ENCODE assay signal across 8 cellular contexts in genomic region chr19:11242864-11243797, GRCh38. TPM values are rescaled to one million over a fixed set of nuclear protein-coding genes. Genes with fewer than 3 reads are reported as not detected.
DNase-seq lines count a peak whose midpoint lies in the region; ATAC-seq and TF ChIP-seq lines count a peak whose summit lies in the region.

No MANE protein-coding gene starts in this region.

- no peaks in the 10 kb centered on the region for H3K27me3 Mint-ChIP-seq in Caco-2 (ENCODE audit: insufficient read depth, unreplicated experiment)
- H3K27me3 Mint-ChIP-seq in naive thymus-derived CD4-positive, alpha-beta T cell, result peaks cover 0 to 29% (median 6%) of the 10 kb centered on the region in 5 donors

- POLR2A ChIA-PET in Caco-2 (lab: Charles Lee), result interaction anchor here (0.7 kb wide), 1 partner anchor 41 kb away, joined by 9 read pairs; no protein-coding TSS in a partner anchor
- POLR2A ChIA-PET in naive thymus-derived CD4-positive, alpha-beta T cell (lab: Charles Lee), result interaction anchor here (0.5 kb wide), 1 partner anchor 13 kb away, joined by 3 read pairs; no protein-coding TSS in a partner anchor

- CTCF ChIA-PET in Caco-2 (lab: Charles Lee), result interaction anchor here (0.6 to 0.7 kb wide), 4 partner anchors 13 to 302 kb away, joined by 3 to 9 read pairs (median 3); no protein-coding TSS in a partner anchor
- CTCF ChIA-PET in naive thymus-derived CD4-positive, alpha-beta T cell (lab: Charles Lee), result interaction anchor here (0.6 to 0.8 kb wide), 3 partner anchors 62 to 298 kb away, joined by 3 to 4 read pairs (median 4); no protein-coding TSS in a partner anchor

- H3K79me2 ChIP-seq in OCI-LY3 (ENCODE audit: low read length), result no peaks in the 10 kb centered on the region

- H3K4me1 Mint-ChIP-seq in Caco-2 (ENCODE audit: low read depth, unreplicated experiment), result no peaks in the 10 kb centered on the region
- peaks cover 4 to 7% (median 5%) of the 10 kb centered on the region in 7 donors for H3K4me1 Mint-ChIP-seq in naive thymus-derived CD4-positive, alpha-beta T cell

- H3K36me3 ChIP-seq in Caco-2 (ENCODE audit: control insufficient read depth, insufficient read depth, low read length), result peaks cover 4% of the 10 kb centered on the region
- H3K36me3 ChIP-seq in OCI-LY3 (replicated peaks; ENCODE audit: low read depth, low read length), result peaks cover 7% of the 10 kb centered on the region
- H3K36me3 ChIP-seq in naive thymus-derived CD4-positive, alpha-beta T cell (ENCODE audit: control insufficient read depth in 2 of 3, insufficient read depth in 3 of 3, low read length in 3 of 3), result no peaks in the 10 kb centered on the region

- intact Hi-C loops in Caco-2 (cut with micrococcal nuclease; ENCODE audit: unreplicated experiment), result no loop called here
- intact Hi-C loops in naive thymus-derived CD4-positive, alpha-beta T cell (cut with micrococcal nuclease), result loop anchor here in 1 of 2 donors (1.0 to 2.0 kb wide), 2 partner anchors 239 to 344 kb away; no protein-coding TSS in a partner anchor

- no peaks in the 10 kb centered on the region for H3K9me3 Mint-ChIP-seq in Caco-2 (ENCODE audit: unreplicated experiment)
- H3K9me3 Mint-ChIP-seq in naive thymus-derived CD4-positive, alpha-beta T cell, result peaks cover 0 to 15% (median 8%) of the 10 kb centered on the region in 11 donors

- BruUV-seq in Caco-2 (replicated peaks; lab: Mats Ljungman, UMichigan), result no TSS peak

- no peak overlapping the region for H2AFZ ChIP-seq in OCI-LY3 (ENCODE audit: low read depth, low read length)

- H4K20me1 ChIP-seq in OCI-LY3 (ENCODE audit: insufficient read depth, low read length), result no peaks in the 10 kb centered on the region

- H3K4me3 ChIP-seq in Caco-2 (ENCODE audit: low read depth, low read length), result no peak overlapping the region
- H3K4me3 ChIP-seq in OCI-LY3 (ENCODE audit: low read length), result no peak overlapping the region
- no peak overlapping the region for H3K4me3 ChIP-seq in naive thymus-derived CD4-positive, alpha-beta T cell (ENCODE audit: low read length)

- H3K36me3 Mint-ChIP-seq in Caco-2 (ENCODE audit: insufficient read depth, unreplicated experiment), result peaks cover 56% of the 10 kb centered on the region
- no peaks in the 10 kb centered on the region for H3K36me3 Mint-ChIP-seq in naive thymus-derived CD4-positive, alpha-beta T cell

- no peak overlapping the region for H3K9ac ChIP-seq in OCI-LY3 (ENCODE audit: low read length)

- H3K4me1 ChIP-seq in Caco-2, result no peaks in the 10 kb centered on the region
- H3K4me1 ChIP-seq in OCI-LY3 (ENCODE audit: low read length), result no peaks in the 10 kb centered on the region
- no peaks in the 10 kb centered on the region for H3K4me1 ChIP-seq in naive thymus-derived CD4-positive, alpha-beta T cell (ENCODE audit: control insufficient read depth in 2 of 2, insufficient read depth in 2 of 2, low read length in 2 of 2)

- no peak overlapping the region for H3K27ac ChIP-seq in OCI-LY3 (ENCODE audit: low read length)
- H3K27ac ChIP-seq in naive thymus-derived CD4-positive, alpha-beta T cell (ENCODE audit: low read depth, low read length), result no peak overlapping the region

- H3K9me3 ChIP-seq in Caco-2 (no peaks in the 10 kb centered on the region), OCI-LY3 (ENCODE audit: insufficient read depth, low read length) (no peaks in the 10 kb centered on the region)
- H3K9me3 ChIP-seq in naive thymus-derived CD4-positive, alpha-beta T cell (ENCODE audit: control insufficient read depth in 2 of 3, low read length in 3 of 3), result peaks cover 0 to 21% (median 0%) of the 10 kb centered on the region in 3 experiments

- ATAC-seq in HG02642 (IDR thresholded peaks at IDR 0.05; ENCODE audit: poor library complexity, unreplicated experiment), result peak; percentile 74
- peak; percentile 81 for ATAC-seq in esophagus mucosa
- ATAC-seq in naive thymus-derived CD4-positive, alpha-beta T cell, result peak; percentile 100

- TF ChIP-seq CTCF in Caco-2 (IDR thresholded peaks at IDR 0.05; ENCODE audit: insufficient read depth in 1 of 2, low read depth in 1 of 2, low read length in 1 of 2, severe bottlenecking in 1 of 2, unreplicated experiment in 1 of 2) (peak; percentile 57 to 62), OCI-LY3 (IDR thresholded peaks at IDR 0.05; ENCODE audit: low read depth, low read length) (peak; percentile 58)

- DNase-seq in Caco-2 (peak; percentile 80 to 88), activated T-cell treated with anti-CD3 and anti-CD28 coated beads for 24 hours (ENCODE audit: low read depth) (peak; percentile 81), cerebellar nuclear complex (lab: John Stamatoyannopoulos, UW) (no peak)
- DNase-seq in naive thymus-derived CD4-positive, alpha-beta T cell, result peak; percentile 47 to 83 (median 71)
- peak; percentile 70 to 72 for DNase-seq in stimulated activated CD8-positive, alpha-beta memory T cell treated with anti-CD3 and anti-CD28 coated beads, Interleukin-7, amount 100 ng/mL, for 4 hours (ENCODE audit: low read depth in 2 of 2)

- H3K27ac Mint-ChIP-seq in Caco-2 (ENCODE audit: unreplicated experiment), result no peak overlapping the region
- no peak overlapping the region for H3K27ac Mint-ChIP-seq in naive thymus-derived CD4-positive, alpha-beta T cell

- no peak overlapping the region for H3K4me2 ChIP-seq in OCI-LY3 (ENCODE audit: low read length)

- H3K27me3 ChIP-seq in Caco-2 (replicated peaks; ENCODE audit: control insufficient read depth, insufficient read depth, low read length), result no peaks in the 10 kb centered on the region
- no peaks in the 10 kb centered on the region for H3K27me3 ChIP-seq in OCI-LY3 (ENCODE audit: low read depth, low read length)
- no peaks in the 10 kb centered on the region for H3K27me3 ChIP-seq in naive thymus-derived CD4-positive, alpha-beta T cell (ENCODE audit: control insufficient read depth in 2 of 2, insufficient read depth in 2 of 2, low read length in 2 of 2)

- no peak overlapping the region for H3K4me3 Mint-ChIP-seq in Caco-2 (ENCODE audit: unreplicated experiment)
- H3K4me3 Mint-ChIP-seq in naive thymus-derived CD4-positive, alpha-beta T cell, result peak overlapping the region in 8 of 10 donors; percentile 23 to 74 (median 35)

RNA-seq across cellular contexts. Expression of gene ANGPTL8, which starts 3.7 kb away (rescaled TPM):
- total RNA-seq in Caco-2 (2022) (not detected in 2 replicates), esophagus mucosa (not detected)
- not detected for total RNA-seq in naive thymus-derived CD4-positive, alpha-beta T cell
- not detected for polyA plus RNA-seq in naive thymus-derived CD4-positive, alpha-beta T cell

RNA-seq across cellular contexts. Expression of gene DOCK6, which starts 19.2 kb away (rescaled TPM):
- total RNA-seq in Caco-2 (2022) (84.1 and 94.3 TPM in 2 replicates), esophagus mucosa (49.1 TPM)
- 1 to 10 TPM in 2 of 5 experiments, under 1 TPM in 1, not detected in 2; 0.73 to 5.2 (median 1.5) TPM for total RNA-seq in naive thymus-derived CD4-positive, alpha-beta T cell
- not detected for polyA plus RNA-seq in naive thymus-derived CD4-positive, alpha-beta T cell

RNA-seq across cellular contexts. Expression of gene KANK2, which starts 45.8 kb away (rescaled TPM):
- total RNA-seq in Caco-2 (2022), result 17.6 and 21.2 TPM in 2 replicates
- 8.9 TPM for total RNA-seq in esophagus mucosa
- 1 to 10 TPM in 1 of 5 experiments, under 1 TPM in 4; 0.32 to 2.9 (median 0.53) TPM for total RNA-seq in naive thymus-derived CD4-positive, alpha-beta T cell
- not detected for polyA plus RNA-seq in naive thymus-derived CD4-positive, alpha-beta T cell

RNA-seq across cellular contexts. Expression of gene TSPAN16, which starts 52.8 kb away (rescaled TPM):
- total RNA-seq in Caco-2 (2022) (not detected in 2 replicates), esophagus mucosa (not detected)
- total RNA-seq in naive thymus-derived CD4-positive, alpha-beta T cell, result not detected
- polyA plus RNA-seq in naive thymus-derived CD4-positive, alpha-beta T cell, result not detected

Comparison
In these comparisons a context has a peak if more than half of its experiments do, and no peak if none do; other contexts are left out.
1. DNase-seq: peak in Caco-2 (2 of 2), activated T-cell treated with anti-CD3 and anti-CD28 coated beads for 24 hours (single experiment), naive thymus-derived CD4-positive, alpha-beta T cell (9 of 9) and stimulated activated CD8-positive, alpha-beta memory T cell treated with anti-CD3 and anti-CD28 coated beads, Interleukin-7, amount 100 ng/mL, for 4 hours (2 of 2); none in cerebellar nuclear complex (0 of 2).
2. Peak in every context shown above with its lines, with median percentiles within 50 percentile points of each other: ATAC-seq.